24 cellular contexts compared by ENCODE assay signal in genomic region chr1:48749068-48749467, GRCh38. TPM values are rescaled to one million over a fixed set of nuclear protein-coding genes. Genes with fewer than 3 reads are reported as not detected.
DNase-seq lines count a peak whose midpoint lies in the region; ATAC-seq, FAIRE-seq and TF ChIP-seq lines count a peak whose summit lies in the region.
"Had no signal": no experiment of that assay in that cellular context is flagged by ENCODE, and none has a peak within 500 bp of the region (broad histone marks: within the 10 kb centered on the region; RNA-seq: fewer than 3 reads in every experiment).

No MANE protein-coding gene starts in this region.

- H3K36me3 Mint-ChIP-seq in mesothelial cell of epicardium = peaks cover 25% of the 10 kb centered on the region

- 46% methylated on average over 7 of the region's 7 CpGs for WGBS in HepG2 (ENCODE audit: low lambda C conversion rate)
- 66% methylated on average over 7 of the region's 7 CpGs for WGBS in right lobe of liver (ENCODE audit: insufficient coverage, low coverage, low lambda C conversion rate, missing lambda C conversion rate)

- H3K9me3 Mint-ChIP-seq in mesothelial cell of epicardium = no peaks in the 10 kb centered on the region
- H3K9me3 Mint-ChIP-seq: CD4-positive, alpha-beta T cell; CD8-positive, alpha-beta T cell had no signal

- TF ChIP-seq EP300 in HepG2 (IDR thresholded peaks at IDR 0.05; ENCODE audit: low read depth in 2 of 2, low read length in 2 of 2) (no peak), HepG2 (CRISPR knock-in tag; IDR thresholded peaks at IDR 0.05; ENCODE audit: borderline replicate concordance) (no peak)

- no peak for TF ChIP-seq POLR2A in HepG2 (IDR thresholded peaks at IDR 0.05; ENCODE audit: insufficient read depth in 1 of 2, low read depth in 2 of 2, low read length in 2 of 2)
- no peak for TF ChIP-seq POLR2A in right lobe of liver (IDR thresholded peaks at IDR 0.05)

- H3K4me2 ChIP-seq in HepG2 (ENCODE audit: low read depth, low read length) = no peak overlapping the region
- H3K4me2 ChIP-seq: A549 had no signal

- H3K79me2 ChIP-seq in HepG2 (ENCODE audit: insufficient read depth, low read length) = no peaks in the 10 kb centered on the region

- CTCF ChIA-PET in HepG2 (lab: Yijun Ruan, JAX; ENCODE audit: low intra/inter-chr PET ratio, low total read pairs) = no interaction called here
- CTCF ChIA-PET in GM10248 (lab: Yijun Ruan, JAX) = interaction anchor here (1.2 to 2.0 kb wide), 3 partner anchors 11 to 72 kb away, joined by 3 to 5 read pairs (median 4); no protein-coding TSS in a partner anchor

- TF ChIP-seq CTCF in HepG2 (CRISPR knock-in tag; IDR thresholded peaks at IDR 0.05) (no peak), right lobe of liver (IDR thresholded peaks at IDR 0.05) (no peak), GM10248 (IDR thresholded peaks at IDR 0.05; ENCODE audit: control extremely low read depth, extremely low read depth, low read depth, missing control alignments) (no peak), mesothelial cell of epicardium (IDR thresholded peaks at IDR 0.05; ENCODE audit: unreplicated experiment) (no peak)

- H3K27me3 ChIP-seq in HepG2 (ENCODE audit: control insufficient read depth in 1 of 2, insufficient read depth in 2 of 2, low read length in 2 of 2) (no peaks in the 10 kb centered on the region), right lobe of liver (no peaks in the 10 kb centered on the region)
- H3K27me3 ChIP-seq: BLaER1 treated with 17β-estradiol and CSF1 and Interleukin-3, amounts not matched to agents 10 nM and 100 nM had no signal

- no TSS peak for BruUV-seq in HepG2 (replicated peaks; lab: Mats Ljungman, UMichigan)

- H3K4me1 ChIP-seq in HepG2 (ENCODE audit: insufficient read depth, low read length) (peaks cover 26% of the 10 kb centered on the region), right lobe of liver (no peaks in the 10 kb centered on the region)

- DNase-seq in HepG2 (ENCODE audit: low spot score) = no peak
- no peak for DNase-seq in right lobe of liver
- DNase-seq in left kidney (ENCODE audit: low read depth, low spot score) = peak; percentile 3
- no peak for DNase-seq in GM10248 (ENCODE audit: extremely low spot score)
- DNase-seq in mesothelial cell of epicardium (ENCODE audit: low spot score in 2 of 2, unreplicated experiment in 2 of 2) = no peak
- DNase-seq: AML-193; Caco-2; Calu3; CD4-positive, alpha-beta T cell; CD8-positive, alpha-beta T cell; DMS79 treated with DMSO at 0.1 percent for 48 hours; GF-D8 had no signal

- H3K27ac Mint-ChIP-seq in mesothelial cell of epicardium = no peak overlapping the region
- H3K27ac Mint-ChIP-seq: CD4-positive, alpha-beta T cell had no signal

- H3K9ac ChIP-seq in HepG2 (ENCODE audit: insufficient read depth, low read depth, low read length) = no peak overlapping the region
- H3K9ac ChIP-seq: BLaER1 treated with 17β-estradiol and CSF1 and Interleukin-3, amounts not matched to agents 10 nM and 100 nM had no signal

- H3K9me3 ChIP-seq in HepG2 (ENCODE audit: low read length) (no peaks in the 10 kb centered on the region), right lobe of liver (no peaks in the 10 kb centered on the region)
- H3K9me3 ChIP-seq: A549; BLaER1 treated with 17β-estradiol and CSF1 and Interleukin-3, amounts not matched to agents 10 nM and 100 nM; Caco-2 had no signal

- no peak overlapping the region for H2AFZ ChIP-seq in HepG2 (ENCODE audit: low read length)

- no peaks in the 10 kb centered on the region for H3K27me3 Mint-ChIP-seq in mesothelial cell of epicardium (ENCODE audit: low read depth)
- H3K27me3 Mint-ChIP-seq: B cell; CD4-positive, alpha-beta T cell had no signal

- no peak overlapping the region for H3K4me3 Mint-ChIP-seq in mesothelial cell of epicardium
- H3K4me3 Mint-ChIP-seq: B cell; CD4-positive, alpha-beta T cell; CD8-positive, alpha-beta T cell had no signal

- H4K20me1 ChIP-seq in HepG2 (ENCODE audit: insufficient read depth, low read length) = no peaks in the 10 kb centered on the region

- intact Hi-C loops in HepG2 (cut with micrococcal nuclease; ENCODE audit: unreplicated experiment) (no loop called here), right lobe of liver (cut with DNase I) (no loop called here)

- ATAC-seq in HepG2 (no peak), right lobe of liver (no peak)
- ATAC-seq: A549; CD8-positive, alpha-beta T cell; GM12878 had no signal

- H3K36me3 ChIP-seq in HepG2 (replicated peaks in 1 of 2; ENCODE audit: control insufficient read depth in 1 of 2, insufficient read depth in 2 of 2, low read length in 2 of 2) = no peaks in the 10 kb centered on the region
- H3K36me3 ChIP-seq in right lobe of liver = no peaks in the 10 kb centered on the region

- no peak for TF ChIP-seq RAD21 in HepG2 (CRISPR knock-in tag; IDR thresholded peaks at IDR 0.05)

- in situ Hi-C loops in HepG2 (cut with HindIII; ENCODE audit: extremely low pct_ligation_motif_present, low pct_unique_long_range_greater_than_20kb) = no loop called here

- H3K27ac ChIP-seq in HepG2 (ENCODE audit: extremely low read length, insufficient read depth, low read length) (no peak overlapping the region), right lobe of liver (no peak overlapping the region)
- H3K27ac ChIP-seq: 22Rv1, A549, C4-2B had no signal

- H3K4me3 ChIP-seq in HepG2 (replicated peaks in 1 of 3; ENCODE audit: insufficient read depth in 1 of 3, low read depth in 2 of 3, low read length in 3 of 3) = no peak overlapping the region
- H3K4me3 ChIP-seq in right lobe of liver = no peak overlapping the region
- H3K4me3 ChIP-seq: A549; BLaER1 treated with 17β-estradiol and CSF1 and Interleukin-3, amounts not matched to agents 10 nM and 100 nM; GM12878 had no signal

- no peak for FAIRE-seq in HepG2 (lab: Jason Lieb, UNC)
- FAIRE-seq: A549, D721Med, G401.6, GM12878, GM12892, GM19239 had no signal

- H3K4me1 Mint-ChIP-seq in mesothelial cell of epicardium = no peaks in the 10 kb centered on the region

- POLR2A ChIA-PET in HepG2 (lab: Yijun Ruan, JAX) = no interaction called here
- POLR2A ChIA-PET in GM10248 (lab: Yijun Ruan, JAX) = no interaction called here

TF ChIP-seq in HepG2, 621 proteins besides CTCF, POLR2A, EP300 and RAD21:
- peak; percentile 60 for TF ChIP-seq RAD51 (IDR thresholded peaks at IDR 0.05; ENCODE audit: borderline replicate concordance)
- no peak for TF ChIP-seq KDM6A (CRISPR knock-in tag; IDR thresholded peaks at IDR 0.05; ENCODE audit: low read depth)

RNA-seq across cellular contexts. Expression of gene BEND5, which starts 27.6 kb away (rescaled TPM):
- total RNA-seq in HepG2 (2016; rRNA removed; fragmentation: Illumina TruSeq; extraction: Trizol) (not detected in 2 replicates), right lobe of liver (1 to 10 TPM in 1 of 6 experiments, under 1 TPM in 2, not detected in 3; 0.34 to 1.8 (median 0.47) TPM), mesothelial cell of epicardium (11.3 to 14.8 TPM (median 13.7 TPM) in 3 replicates)
- total RNA-seq in HepG2 (2016; cell fraction: cytosol; rRNA removed; fragmentation: Illumina TruSeq; extraction: Trizol; ENCODE audit: low read depth) = not detected in 2 replicates
- total RNA-seq in HepG2 (2016; cell fraction: insoluble cytoplasmic fraction; rRNA removed; fragmentation: Illumina TruSeq; extraction: Trizol) = 0.11 TPM in 1 of 2 replicates, not detected in the other
- total RNA-seq in HepG2 (2016; cell fraction: membrane; rRNA removed; fragmentation: Illumina TruSeq; extraction: Trizol) = not detected in 2 replicates
- not detected in 2 replicates for total RNA-seq in HepG2 (2016; cell fraction: nucleus; rRNA removed; fragmentation: Illumina TruSeq; extraction: Trizol)
- 0.04 and 0.11 TPM in 2 replicates for polyA plus RNA-seq in HepG2 (2011; rRNA removed)
- polyA plus RNA-seq in HepG2 (2011; cell fraction: cytosol; rRNA removed) = 0.04 TPM in 1 of 2 replicates, not detected in the other
- polyA plus RNA-seq in HepG2 (2011; cell fraction: nucleus; rRNA removed) = not detected in 2 replicates
- polyA plus RNA-seq in HepG2 (2012) = 0.17 and 0.38 TPM in 2 replicates
- not detected in 2 replicates for polyA plus RNA-seq in HepG2 (2016; cell fraction: cytosol; fragmentation: Illumina TruSeq; extraction: Trizol; ENCODE audit: low read depth)
- polyA plus RNA-seq in HepG2 (2016; cell fraction: insoluble cytoplasmic fraction; fragmentation: Illumina TruSeq; extraction: Trizol; ENCODE audit: low read depth) = not detected in 2 replicates
- 0.20 TPM in 1 of 2 replicates, not detected in the other for polyA plus RNA-seq in HepG2 (2016; cell fraction: membrane; fragmentation: Illumina TruSeq; extraction: Trizol; ENCODE audit: low read depth)
- polyA plus RNA-seq in HepG2 (2016; cell fraction: nucleus; fragmentation: Illumina TruSeq; extraction: Trizol; ENCODE audit: insufficient read depth, low read depth) = not detected in 2 replicates
- not detected in 2 replicates for polyA minus RNA-seq in HepG2 (2011; rRNA and poly(A)+ RNA removed; ENCODE audit: low replicate concordance)
- polyA minus RNA-seq in HepG2 (2011; cell fraction: cytosol; rRNA and poly(A)+ RNA removed) = not detected in 2 replicates
- polyA minus RNA-seq in HepG2 (2011; cell fraction: nucleus; rRNA and poly(A)+ RNA removed) = 0.39 TPM in 1 of 2 replicates, not detected in the other
- total RNA-seq: A172, GM12878 had no signal
- polyA plus RNA-seq: A549, BJ had no signal
